ENCODE assay signal across 8 cellular contexts in genomic region chr1:25820247-25821111, GRCh38. TPM values are rescaled to one million over a fixed set of nuclear protein-coding genes. Genes with fewer than 3 reads are reported as not detected.
DNase-seq lines count a peak whose midpoint lies in the region; ATAC-seq and TF ChIP-seq lines count a peak whose summit lies in the region.

No MANE protein-coding gene starts in this region.

- H3K79me2 ChIP-seq in trophoblast cell (ENCODE audit: control insufficient read depth, insufficient read depth, low read length, poor library complexity), result peaks cover 16% of the 10 kb centered on the region

- no peak for TF ChIP-seq CTCF in foreskin keratinocyte (conservative IDR thresholded peaks at IDR 0.05)

- H4K91ac ChIP-seq in trophoblast cell (ENCODE audit: low read depth, low read length), result peak overlapping the region; percentile 87

- peaks cover 30 to 40% (median 35%) of the 10 kb centered on the region in 3 donors for H3K4me1 Mint-ChIP-seq in CD8-positive, alpha-beta memory T cell

- peaks cover 0 to 4% of the 10 kb centered on the region in 2 donors for H3K27me3 Mint-ChIP-seq in CD8-positive, alpha-beta memory T cell

- no peaks in the 10 kb centered on the region for H3K9me3 ChIP-seq in CD8-positive, alpha-beta memory T cell (ENCODE audit: low read length)
- no peaks in the 10 kb centered on the region for H3K9me3 ChIP-seq in trophoblast cell (ENCODE audit: insufficient read depth, low read depth, low read length)

- no peak overlapping the region for H3K23ac ChIP-seq in trophoblast cell (ENCODE audit: low read length)

- no peaks in the 10 kb centered on the region for H3K9me3 Mint-ChIP-seq in CD8-positive, alpha-beta memory T cell

- H2BK5ac ChIP-seq in trophoblast cell (ENCODE audit: low read depth, low read length, poor library complexity), result peak overlapping the region; percentile 39

- no peak overlapping the region for H2BK12ac ChIP-seq in trophoblast cell (ENCODE audit: low read length)

- peaks cover 0 to 16% (median 0%) of the 10 kb centered on the region in 3 donors for H3K36me3 Mint-ChIP-seq in CD8-positive, alpha-beta memory T cell

- H4K8ac ChIP-seq in trophoblast cell (ENCODE audit: low read depth, low read length), result peak overlapping the region; percentile 80

- H3K14ac ChIP-seq in trophoblast cell (ENCODE audit: low read length), result peak overlapping the region; percentile 83

- H2BK120ac ChIP-seq in trophoblast cell (ENCODE audit: insufficient read depth, low read length, poor library complexity), result peak overlapping the region; percentile 54

- H2AFZ ChIP-seq in trophoblast cell (ENCODE audit: insufficient read depth, low read length, poor library complexity), result peak overlapping the region; percentile 82

- H3K27ac Mint-ChIP-seq in CD8-positive, alpha-beta memory T cell, result peak overlapping the region; percentile 83 to 99 (median 96)

- H3K27me3 ChIP-seq in CD8-positive, alpha-beta memory T cell (ENCODE audit: insufficient read depth, low read length, poor library complexity, severe bottlenecking), result no peaks in the 10 kb centered on the region
- H3K27me3 ChIP-seq in foreskin keratinocyte, result no peaks in the 10 kb centered on the region
- no peaks in the 10 kb centered on the region for H3K27me3 ChIP-seq in trophoblast cell (ENCODE audit: insufficient read depth, low read length)

- H3K4me2 ChIP-seq in trophoblast cell (ENCODE audit: low read length), result peak overlapping the region; percentile 77

- H2AK5ac ChIP-seq in trophoblast cell (ENCODE audit: low read length), result peak overlapping the region; percentile 67

- H3K79me1 ChIP-seq in trophoblast cell (ENCODE audit: low read length), result peaks cover 20% of the 10 kb centered on the region

- H3K4me3 Mint-ChIP-seq in CD8-positive, alpha-beta memory T cell, result peak overlapping the region; percentile 92 to 98 (median 94)

- H3K9ac ChIP-seq in trophoblast cell (ENCODE audit: low read length), result peak overlapping the region; percentile 88

- peaks cover 37% of the 10 kb centered on the region for H3K4me1 ChIP-seq in CD8-positive, alpha-beta memory T cell (ENCODE audit: insufficient read depth, low read length)
- peaks cover 19% of the 10 kb centered on the region for H3K4me1 ChIP-seq in foreskin keratinocyte
- H3K4me1 ChIP-seq in trophoblast cell (ENCODE audit: control insufficient read depth in 1 of 2, insufficient read depth in 2 of 2, low read length in 2 of 2), result peaks cover 21 to 26% of the 10 kb centered on the region in 2 experiments

- peak overlapping the region; percentile 71 for H3K4me3 ChIP-seq in CD8-positive, alpha-beta memory T cell (ENCODE audit: low read length)
- peak overlapping the region; percentile 81 for H3K4me3 ChIP-seq in trophoblast cell (ENCODE audit: low read depth, low read length)

- WGBS in trophoblast cell (ENCODE audit: extremely low coverage, insufficient coverage, insufficient read length), result no CpG with 5 or more reads among the region's 67 CpGs

- ATAC-seq in GM19324 (IDR thresholded peaks at IDR 0.05; ENCODE audit: low FRiP score, unreplicated experiment) (peak; percentile 28), HG03432 (IDR thresholded peaks at IDR 0.05; ENCODE audit: unreplicated experiment) (peak; percentile 48), foreskin keratinocyte (peak; percentile 68)

- DNase-seq in CD8-positive, alpha-beta memory T cell, result peak; percentile 54 to 85 (median 71)
- peak; percentile 72 for DNase-seq in RPMI7951 (ENCODE audit: low read depth)
- DNase-seq in activated effector memory CD4-positive, alpha-beta T cell treated with anti-CD3 and anti-CD28 coated beads, Interleukin-2, amount 50 U/mL, for 16 hours, result peak; percentile 88
- DNase-seq in foreskin keratinocyte, result peak; percentile 61 to 73
- DNase-seq in trophoblast cell, result peak; percentile 73 to 76
- DNase-seq in Ammon's horn (ENCODE audit: low spot score), result no peak

- CTCF ChIA-PET in CD8-positive, alpha-beta memory T cell (lab: Charles Lee), result interaction anchor here (1.0 to 2.5 kb wide), 7 partner anchors 11 to 300 kb away, joined by 3 to 20 read pairs (median 4); partner anchors contain the start of genes PAFAH2 and PAQR7

- H3K18ac ChIP-seq in trophoblast cell (ENCODE audit: low read length), result peak overlapping the region; percentile 78

- POLR2A ChIA-PET in CD8-positive, alpha-beta memory T cell (lab: Charles Lee), result interaction anchor here (0.5 to 2.7 kb wide), 12 partner anchors 12 to 988 kb away, joined by 3 to 17 read pairs (median 4); partner anchors contain the start of genes LDLRAP1, PAQR7, RSRP1 and SYF2

- peak overlapping the region; percentile 81 for H4K12ac ChIP-seq in trophoblast cell (ENCODE audit: low read depth, low read length)

- H3K36me3 ChIP-seq in CD8-positive, alpha-beta memory T cell (ENCODE audit: insufficient read depth, low read length), result no peaks in the 10 kb centered on the region
- H3K36me3 ChIP-seq in trophoblast cell (ENCODE audit: control insufficient read depth in 1 of 2, insufficient read depth in 2 of 2, low read length in 2 of 2), result peaks cover 3 to 5% of the 10 kb centered on the region in 2 experiments

- H3K4ac ChIP-seq in trophoblast cell (ENCODE audit: low read depth, low read length), result peak overlapping the region; percentile 71

- H3K27ac ChIP-seq in CD8-positive, alpha-beta memory T cell (ENCODE audit: low read depth, low read length), result peak overlapping the region; percentile 90
- H3K27ac ChIP-seq in foreskin keratinocyte, result peak overlapping the region; percentile 46
- peak overlapping the region; percentile 89 for H3K27ac ChIP-seq in trophoblast cell (ENCODE audit: low read depth, low read length)

RNA-seq across cellular contexts. Expression of gene MTFR1L, which starts 0.7 kb away (rescaled TPM):
- 10 to 100 TPM; 30.2 to 33.5 TPM for total RNA-seq in CD8-positive, alpha-beta memory T cell
- polyA plus RNA-seq in CD8-positive, alpha-beta memory T cell, result 29.7 TPM
- total RNA-seq in RPMI7951 (2014; rRNA removed; shearing (Covaris generic)), result 54.4 and 56.4 TPM in 2 replicates
- 24.1 and 25.2 TPM in 2 replicates for total RNA-seq in foreskin keratinocyte
- polyA plus RNA-seq in foreskin keratinocyte, result 20.8 and 21.7 TPM in 2 replicates
- polyA plus RNA-seq in trophoblast cell (2013), result 31.2 and 31.6 TPM in 2 replicates

RNA-seq across cellular contexts. Expression of gene SELENON, which starts 20.5 kb away (rescaled TPM):
- total RNA-seq in CD8-positive, alpha-beta memory T cell, result 10 to 100 TPM; 10.6 to 11.7 TPM
- polyA plus RNA-seq in CD8-positive, alpha-beta memory T cell, result 4.6 TPM
- 41.3 and 43.5 TPM in 2 replicates for total RNA-seq in RPMI7951 (2014; rRNA removed; shearing (Covaris generic))
- total RNA-seq in foreskin keratinocyte, result 52.7 and 53.3 TPM in 2 replicates
- polyA plus RNA-seq in foreskin keratinocyte, result 55.2 and 63.1 TPM in 2 replicates
- 54.3 and 54.5 TPM in 2 replicates for polyA plus RNA-seq in trophoblast cell (2013)

RNA-seq across cellular contexts. Expression of gene AUNIP, which starts 38.8 kb away (rescaled TPM):
- 1 to 10 TPM; 7.3 to 7.4 TPM for total RNA-seq in CD8-positive, alpha-beta memory T cell
- polyA plus RNA-seq in CD8-positive, alpha-beta memory T cell, result not detected
- total RNA-seq in RPMI7951 (2014; rRNA removed; shearing (Covaris generic)), result 8.7 and 10.0 TPM in 2 replicates
- total RNA-seq in foreskin keratinocyte, result 11.5 and 13.8 TPM in 2 replicates
- 8.1 and 9.7 TPM in 2 replicates for polyA plus RNA-seq in foreskin keratinocyte
- polyA plus RNA-seq in trophoblast cell (2013), result 9.2 and 9.4 TPM in 2 replicates

RNA-seq across cellular contexts. Expression of gene PAQR7, which starts 55.0 kb away (rescaled TPM):
- 1 to 10 TPM; 7.9 to 8.1 TPM for total RNA-seq in CD8-positive, alpha-beta memory T cell
- 0.09 TPM for polyA plus RNA-seq in CD8-positive, alpha-beta memory T cell
- 3.2 and 5.0 TPM in 2 replicates for total RNA-seq in RPMI7951 (2014; rRNA removed; shearing (Covaris generic))
- 13.9 and 14.6 TPM in 2 replicates for total RNA-seq in foreskin keratinocyte
- 12.1 and 12.2 TPM in 2 replicates for polyA plus RNA-seq in foreskin keratinocyte
- polyA plus RNA-seq in trophoblast cell (2013), result 13.5 and 14.9 TPM in 2 replicates
